ENCODE assay signal across 18 cellular contexts in the genomic region with DNA sequence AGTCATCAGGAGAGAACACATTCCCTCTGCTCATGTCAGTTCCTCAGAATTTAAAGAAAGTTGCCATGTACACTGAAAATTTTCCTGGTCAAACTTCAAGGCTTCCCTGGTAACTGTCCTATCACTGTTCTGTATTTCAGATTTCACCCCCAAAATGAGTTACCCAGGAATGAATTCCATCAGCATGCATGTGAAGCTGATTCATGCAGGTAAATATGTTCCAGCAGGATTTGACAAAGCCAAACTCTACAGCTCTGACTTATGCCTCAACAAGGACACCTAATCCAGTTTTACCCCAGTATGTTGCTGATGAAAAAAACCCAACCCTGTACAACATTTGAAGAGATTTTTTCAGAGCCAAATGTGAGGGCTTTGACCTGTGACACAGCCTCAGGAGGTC.
"Had no signal": no experiment of that assay in that cellular context is flagged by ENCODE, and none has a peak within 500 bp of the region (broad histone marks: within the 10 kb centered on the region; RNA-seq: fewer than 3 reads in every experiment).

No MANE protein-coding gene starts in this region.

- ATAC-seq: left colon, left ventricle myocardium superior, pancreas had no signal

- H3K27me3 ChIP-seq: hepatocyte had no signal

- H3K4me1 ChIP-seq: pancreas had no signal

- H3K4me3 ChIP-seq: hepatocyte, lung, pancreas had no signal

- DNase-seq: effector memory CD4-positive, alpha-beta T cell; erythroblast; foreskin melanocyte; head of caudate nucleus; islet precursor cell; left colon; left ventricle myocardium superior; mesendoderm; naive B cell; occipital lobe; small intestine; stimulated activated CD4-positive, alpha-beta T cell treated with anti-CD3 and anti-CD28 coated beads, Interleukin-12 subunit alpha, Interleukin-12 subunit beta, amount 100 ng/mL, for 4 hours; stimulated activated CD4-positive, alpha-beta T cell treated with anti-CD3 and anti-CD28 coated beads, Interleukin-2, amount 100 ng/mL, for 48 hours; stimulated activated naive CD4-positive, alpha-beta T cell treated with Interleukin-2 at 50 U/mL for 16 hours; trophoblast cell had no signal

- H3K27ac ChIP-seq: hepatocyte, pancreas had no signal

- H3K36me3 ChIP-seq: pancreas had no signal

- H3K9me3 ChIP-seq: pancreas had no signal
